Comparison of ENCODE assay signal across 8 cellular contexts in the genomic region with DNA sequence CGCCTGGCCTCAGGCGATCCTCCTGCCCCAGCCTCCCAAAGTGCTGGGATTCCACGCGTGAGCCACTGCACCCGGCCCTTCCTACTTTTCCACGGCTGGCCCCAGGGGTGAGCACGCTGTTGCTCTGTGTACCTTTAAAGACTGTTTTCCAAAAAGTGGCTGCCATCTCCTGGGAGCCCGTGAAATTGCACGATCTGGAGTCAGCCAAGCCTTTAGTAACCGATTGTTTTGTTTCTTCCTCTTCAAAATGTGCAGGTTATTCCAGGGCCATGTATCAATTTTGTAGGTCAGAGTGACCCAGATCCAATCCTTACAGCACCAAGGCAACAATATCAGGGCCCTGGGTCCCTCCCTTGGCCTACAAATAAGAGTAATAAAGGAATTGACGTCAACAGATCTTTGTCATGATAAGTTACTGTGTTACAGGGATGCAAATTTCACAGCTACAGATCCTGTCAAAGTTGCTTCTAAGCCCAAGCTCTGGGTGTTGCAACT.
DNase-seq lines count a peak whose midpoint lies in the region; ATAC-seq and TF ChIP-seq lines count a peak whose summit lies in the region.

No MANE protein-coding gene starts in this region.

- peak overlapping the region; percentile 27 for H3K27ac ChIP-seq in angular gyrus (ENCODE audit: low read depth, low read length)

- H3K4me3 ChIP-seq in retinal pigment epithelial cell (ENCODE audit: low read length): no peak overlapping the region

- intact Hi-C loops in left ventricle myocardium superior (cut with micrococcal nuclease): no loop called here

- DNase-seq in D341Med (ENCODE audit: low spot score) (peak; percentile 89), GM19238 (ENCODE audit: insufficient read length, low spot score) (peak; percentile 27), HT1080 (ENCODE audit: low read depth) (peak; percentile 46), NOMO-1 (lab: John Stamatoyannopoulos, UW; ENCODE audit: unreplicated experiment in 2 of 2) (peak; percentile 58 to 66), left ventricle myocardium superior (peak; percentile 54), retinal pigment epithelial cell (ENCODE audit: low read depth) (peak; percentile 54)

- peak; percentile 75 for TF ChIP-seq CTCF in retinal pigment epithelial cell (conservative IDR thresholded peaks at IDR 0.05; ENCODE audit: low read depth, low read length)

- ATAC-seq in left ventricle myocardium superior (peak; percentile 90), HG03521 (IDR thresholded peaks at IDR 0.05; ENCODE audit: unreplicated experiment) (no peak)

Comparison
In these comparisons a context has a peak if more than half of its experiments do, and no peak if none do; other contexts are left out.
1. DNase-seq: peak in every context shown above with its lines; median percentile 89 in D341Med; 62 in NOMO-1; 54 in left ventricle myocardium superior; 54 in retinal pigment epithelial cell; 46 in HT1080; 27 in GM19238.